In the genomic region with DNA sequence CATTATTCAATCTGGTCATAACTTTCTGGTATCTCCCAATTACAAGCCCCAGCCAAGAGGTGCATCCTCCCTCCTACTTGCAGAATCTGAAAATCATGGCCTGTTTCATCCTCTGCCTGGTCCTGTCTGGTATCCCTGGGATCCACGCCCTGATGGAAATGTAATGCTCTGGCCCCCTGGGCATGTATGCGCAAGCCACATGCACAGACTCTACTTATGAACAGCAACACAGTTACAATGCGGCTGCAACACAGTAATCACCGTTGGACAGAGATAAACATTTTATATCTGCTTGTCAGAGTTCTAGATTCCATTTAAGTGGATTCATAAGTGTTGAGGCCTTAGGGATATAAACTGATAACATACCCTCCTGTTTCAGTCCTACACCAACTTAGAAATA, we compare ENCODE assay signal across 31 cellular contexts.
"Had no signal": no experiment of that assay in that cellular context is flagged by ENCODE, and none has a peak within 500 bp of the region (broad histone marks: within the 10 kb centered on the region; RNA-seq: fewer than 3 reads in every experiment).

No MANE protein-coding gene starts in this region.

- H3K27me3 ChIP-seq: MG63 had no signal

- H3K4me2 ChIP-seq: KMS-11 had no signal

- H3K9ac ChIP-seq: KMS-11 had no signal

- H3K36me3 ChIP-seq: MG63 had no signal

- H3K27ac ChIP-seq: KMS-11 had no signal

- H3K9me3 ChIP-seq: MG63 had no signal

- DNase-seq: Karpas-422, Kasumi-1, KG1, MG63, MM.1S, MV-4-11, NCI-H1048, NCI-H1092, NCI-H1092 treated with DMSO at 0.1 percent for 48 hours, NCI-H1105, NCI-H1105 treated with DMSO at 0.1 percent for 48 hours, NCI-H1417 treated with DMSO at 0.1 percent for 48 hours, NCI-H1436, NCI-H1436 treated with DMSO at 0.1 percent for 48 hours, NCI-H1694, NCI-H1694 treated with DMSO at 0.1 percent for 48 hours, NCI-H187, NCI-H187 treated with DMSO at 0.1 percent for 48 hours, NCI-H1930, NCI-H2029, NCI-H2029 treated with DMSO at 0.1 percent for 48 hours, NCI-H2081 treated with DMSO at 0.1 percent for 48 hours, NCI-H2107, NCI-H2171, NCI-H2171 treated with DMSO at 0.1 percent for 48 hours, NCI-H2227 treated with DMSO at 0.1 percent for 48 hours, NCI-H226, NCI-H345, NCI-H446, NCI-H446 treated with DMSO at 0.1 percent for 48 hours had no signal

- H3K4me3 ChIP-seq: MG63 had no signal
